1 cellular context compared by ENCODE assay signal in genomic region chrX:9318213-9318612, GRCh38.
A peak's percentile ranks its signal among the peaks of the same experiment; 100 is the strongest.
TF ChIP-seq lines count a peak whose summit lies in the region.

No MANE protein-coding gene starts in this region.

TF ChIP-seq in GM12878, 131 proteins besides CTCF, POLR2A, EP300 and RAD21 (continued from another document):
- TF ChIP-seq RELB (IDR thresholded peaks at IDR 0.05; ENCODE audit: low read depth) (no peak), CEBPB (IDR thresholded peaks at IDR 0.05; ENCODE audit: borderline replicate concordance in 1 of 2, low read depth in 2 of 2, low read length in 2 of 2) (no peak), RUNX3 (IDR thresholded peaks at IDR 0.05; ENCODE audit: low read length) (0 out of 2 replicates have a peak, but pooled peaks have one; percentile 27), NR2C1 (IDR thresholded peaks at IDR 0.05) (no peak), HDAC6 (IDR thresholded peaks at IDR 0.05; ENCODE audit: unreplicated experiment) (no peak), TARDBP (IDR thresholded peaks at IDR 0.05; ENCODE audit: borderline replicate concordance) (no peak), SPI1 (IDR thresholded peaks at IDR 0.05; ENCODE audit: borderline replicate concordance, insufficient read depth, low read depth, low read length) (peak; percentile 36; the same call in 1 of the 2 replicates), SP1 (IDR thresholded peaks at IDR 0.05; ENCODE audit: low read depth, low read length) (no peak), ATF3 (IDR thresholded peaks at IDR 0.05; ENCODE audit: borderline replicate concordance, extremely low read depth, low read depth, low read length) (no peak)
TF ChIP-seq in GM12878: peak in this region for 4.
